Comparison of ENCODE assay signal across 1 cellular context in genomic region chr18:14922031-14922430, GRCh38.
TF ChIP-seq lines count a peak whose summit lies in the region.

No MANE protein-coding gene starts in this region.

TF ChIP-seq in GM23338, 12 proteins besides CTCF, POLR2A, EP300 and RAD21 (continued from another document):
- no peak for TF ChIP-seq ZNF462 (CRISPR knock-in tag; IDR thresholded peaks at IDR 0.05)
- no peak for TF ChIP-seq ZNF114 (CRISPR knock-in tag; IDR thresholded peaks at IDR 0.05)
- no peak for TF ChIP-seq NANOG (IDR thresholded peaks at IDR 0.05; ENCODE audit: borderline replicate concordance)
- TF ChIP-seq POLR2AphosphoS5 (IDR thresholded peaks at IDR 0.05; ENCODE audit: low read depth) = no peak
- no peak for TF ChIP-seq EZH2 (IDR thresholded peaks at IDR 0.05; ENCODE audit: low read depth, unreplicated experiment)
- TF ChIP-seq EZH2phosphoT487 (IDR thresholded peaks at IDR 0.05; ENCODE audit: unreplicated experiment) = no peak
- TF ChIP-seq ZNF331 (CRISPR knock-in tag; IDR thresholded peaks at IDR 0.05; ENCODE audit: low read depth) = no peak
- no peak for TF ChIP-seq STAT1 (IDR thresholded peaks at IDR 0.05; ENCODE audit: unreplicated experiment)
- no peak for TF ChIP-seq ETS1 (IDR thresholded peaks at IDR 0.05)
